9 cellular contexts compared by ENCODE assay signal in genomic region chr21:46253610-46254124, GRCh38. TPM values are rescaled to one million over a fixed set of nuclear protein-coding genes. Genes with fewer than 3 reads are reported as not detected.
DNase-seq lines count a peak whose midpoint lies in the region; ATAC-seq, FAIRE-seq and TF ChIP-seq lines count a peak whose summit lies in the region.
"Had no signal": no experiment of that assay in that cellular context is flagged by ENCODE, and none has a peak within 500 bp of the region (broad histone marks: within the 10 kb centered on the region; RNA-seq: fewer than 3 reads in every experiment).

No MANE protein-coding gene starts in this region.

- H3K27ac Mint-ChIP-seq in activated CD4-positive, alpha-beta memory T cell treated with anti-CD3 and anti-CD28 coated beads for 36 hours = peak overlapping the region; percentile 79

- no peak overlapping the region for H3K4me3 Mint-ChIP-seq in activated CD4-positive, alpha-beta memory T cell treated with anti-CD3 and anti-CD28 coated beads for 36 hours

- H3K27ac ChIP-seq in right cardiac atrium (ENCODE audit: low read length) = no peak overlapping the region
- H3K27ac ChIP-seq: thoracic aorta had no signal

- TF ChIP-seq CTCF in GM13976 (IDR thresholded peaks at IDR 0.05; ENCODE audit: borderline replicate concordance, control extremely low read depth, extremely low read depth, insufficient read depth, missing control alignments) (no peak), mucosa of descending colon (IDR thresholded peaks at IDR 0.05) (no peak)

- no peaks in the 10 kb centered on the region for H3K9me3 ChIP-seq in mucosa of descending colon
- no peaks in the 10 kb centered on the region for H3K9me3 ChIP-seq in right cardiac atrium (ENCODE audit: control insufficient read depth, low read length)
- H3K9me3 ChIP-seq: thoracic aorta had no signal

- peaks cover 31% of the 10 kb centered on the region for H3K4me1 Mint-ChIP-seq in activated CD4-positive, alpha-beta memory T cell treated with anti-CD3 and anti-CD28 coated beads for 36 hours (ENCODE audit: low read depth)

- no peak for FAIRE-seq in frontal cortex (lab: Jason Lieb, UNC)

- 63% methylated on average over 8 of the region's 8 CpGs for whole genome bisulfite sequencing in right cardiac atrium

- in situ Hi-C loops in GM13976 (cut with MboI; ENCODE audit: low sequenced_read_pairs, unreplicated experiment) = no loop called here

- DNase-seq in GM13976 (ENCODE audit: low spot score) (peak; percentile 62), mucosa of descending colon (no peak), NCI-H2196 treated with DMSO at 0.1 percent for 48 hours (lab: John Stamatoyannopoulos, UW; ENCODE audit: unreplicated experiment) (no peak), NOMO-1 treated with dmso at 0.1 percent for 144 hours (lab: John Stamatoyannopoulos, UW; ENCODE audit: unreplicated experiment) (no peak), frontal cortex (ENCODE audit: low spot score in 2 of 2) (no peak), right cardiac atrium (no peak)
- DNase-seq in activated CD4-positive, alpha-beta memory T cell treated with anti-CD3 and anti-CD28 coated beads for 36 hours = peak; percentile 75

- peak; percentile 50 for ATAC-seq in HG03064 (IDR thresholded peaks at IDR 0.05; ENCODE audit: low read depth, unreplicated experiment)
- peak; percentile 41 for ATAC-seq in mucosa of descending colon
- no peak for ATAC-seq in right cardiac atrium

- no peaks in the 10 kb centered on the region for H3K9me3 Mint-ChIP-seq in activated CD4-positive, alpha-beta memory T cell treated with anti-CD3 and anti-CD28 coated beads for 36 hours

- CTCF ChIA-PET in activated CD4-positive, alpha-beta memory T cell treated with anti-CD3 and anti-CD28 coated beads for 36 hours (lab: Charles Lee) = interaction anchor here (0.8 to 1.2 kb wide), 3 partner anchors 17 to 110 kb away, joined by 3 to 4 read pairs (median 3); no protein-coding TSS in a partner anchor

- peaks cover 66% of the 10 kb centered on the region for H3K36me3 Mint-ChIP-seq in activated CD4-positive, alpha-beta memory T cell treated with anti-CD3 and anti-CD28 coated beads for 36 hours

- H3K4me3 ChIP-seq in mucosa of descending colon (no peak overlapping the region), right cardiac atrium (ENCODE audit: low read length) (no peak overlapping the region)
- H3K4me3 ChIP-seq: thoracic aorta had no signal

- intact Hi-C loops in activated CD4-positive, alpha-beta memory T cell treated with anti-CD3 and anti-CD28 coated beads for 36 hours (cut with micrococcal nuclease) = loop anchor here (5.0 kb wide), 1 partner anchor 34 kb away; the partner anchor contains the start of genes MCM3AP and YBEY
- intact Hi-C loops in mucosa of descending colon (cut with DNase I, micrococcal nuclease) (no loop called here), right cardiac atrium (cut with DNase I) (no loop called here)

- H3K27me3 Mint-ChIP-seq in activated CD4-positive, alpha-beta memory T cell treated with anti-CD3 and anti-CD28 coated beads for 36 hours = no peaks in the 10 kb centered on the region

- no peaks in the 10 kb centered on the region for H3K4me1 ChIP-seq in mucosa of descending colon (ENCODE audit: low read depth)
- H3K4me1 ChIP-seq in right cardiac atrium (ENCODE audit: control insufficient read depth, insufficient read depth, low read length) = no peaks in the 10 kb centered on the region

- POLR2A ChIA-PET in activated CD4-positive, alpha-beta memory T cell treated with anti-CD3 and anti-CD28 coated beads for 36 hours (lab: Charles Lee) = no interaction called here

- H3K36me3 ChIP-seq in mucosa of descending colon (ENCODE audit: low read depth) = peaks cover 21% of the 10 kb centered on the region

- H3K27me3 ChIP-seq in right cardiac atrium (ENCODE audit: control insufficient read depth, insufficient read depth) = no peaks in the 10 kb centered on the region

RNA-seq across cellular contexts. Expression of gene LSS, which starts 25.1 kb away (rescaled TPM):
- total RNA-seq in activated CD4-positive, alpha-beta memory T cell treated with anti-CD3 and anti-CD28 coated beads for 36 hours = 10 to 100 TPM; 22.7 to 22.8 TPM
- 10 to 100 TPM; 72.6 to 84.8 (median 81.1) TPM for total RNA-seq in mucosa of descending colon
- total RNA-seq in frontal cortex = 39.5 TPM
- total RNA-seq in right cardiac atrium = 10 to 100 TPM; 55.0 to 91.9 (median 79.7) TPM
- 34.1 TPM for polyA plus RNA-seq in right cardiac atrium

RNA-seq across cellular contexts. Expression of gene MCM3AP, which starts 31.7 kb away (rescaled TPM):
- 100 to 1,000 TPM; 117 to 126 TPM for total RNA-seq in activated CD4-positive, alpha-beta memory T cell treated with anti-CD3 and anti-CD28 coated beads for 36 hours
- total RNA-seq in mucosa of descending colon (100 to 1,000 TPM in 1 of 3 donors, 10 to 100 TPM in 2; 90.9 to 109 (median 98.1) TPM), frontal cortex (67.7 TPM), right cardiac atrium (10 to 100 TPM; 59.4 to 62.1 (median 60.6) TPM)
- polyA plus RNA-seq in right cardiac atrium = 26.0 TPM

RNA-seq across cellular contexts. Expression of gene YBEY, which starts 32.5 kb away (rescaled TPM):
- total RNA-seq in activated CD4-positive, alpha-beta memory T cell treated with anti-CD3 and anti-CD28 coated beads for 36 hours = 10 to 100 TPM; 14.4 to 14.8 TPM
- 10 to 100 TPM; 10.5 to 20.8 (median 17.1) TPM for total RNA-seq in mucosa of descending colon
- 13.0 TPM for total RNA-seq in frontal cortex
- total RNA-seq in right cardiac atrium = 10 to 100 TPM; 13.9 to 18.5 (median 16.4) TPM
- polyA plus RNA-seq in right cardiac atrium = 10.2 TPM

Comparison
In these comparisons a context has a peak if more than half of its experiments do, and no peak if none do; other contexts are left out.
1. DNase-seq: peak in GM13976 (single experiment) and activated CD4-positive, alpha-beta memory T cell treated with anti-CD3 and anti-CD28 coated beads for 36 hours (single experiment); none in mucosa of descending colon (0 of 3), NCI-H2196 treated with DMSO at 0.1 percent for 48 hours (single experiment), NOMO-1 treated with dmso at 0.1 percent for 144 hours (single experiment), frontal cortex (0 of 2) and right cardiac atrium (0 of 3).
2. ATAC-seq: peak in HG03064 (single experiment) and mucosa of descending colon (single experiment); none in right cardiac atrium (0 of 2).